In genomic region chr15:64067564-64068030, GRCh38 we compare ENCODE assay signal across 8 cellular contexts.
A peak's percentile ranks its signal among the peaks of the same experiment; 100 is the strongest.
DNase-seq lines count a peak whose midpoint lies in the region; ATAC-seq lines count a peak whose summit lies in the region.

No MANE protein-coding gene starts in this region.

- DNase-seq in AG20443 (ENCODE audit: low spot score) (peak; percentile 80), NCI-H2227 treated with DMSO at 0.1 percent for 48 hours (lab: John Stamatoyannopoulos, UW) (peak; percentile 38), kidney tubule cell (ENCODE audit: low spot score) (peak; percentile 66)
- peak; percentile 59 for DNase-seq in central memory CD4-positive, alpha-beta T cell
- DNase-seq in stimulated activated CD4-positive, alpha-beta T cell treated with anti-CD3 and anti-CD28 coated beads, Interleukin-4, amount 100 ng/mL, for 1 hour: peak; percentile 57

- peak; percentile 58 for ATAC-seq in GM21423 (IDR thresholded peaks at IDR 0.05; ENCODE audit: unreplicated experiment)
- peak; percentile 70 to 82 for ATAC-seq in activated CD4-positive, CD25-positive, alpha-beta regulatory T cell treated with anti-CD3 and anti-CD28 coated beads, Interleukin-2, amount 50 U/mL, for 24 hours
- ATAC-seq in HG02642 (IDR thresholded peaks at IDR 0.05; ENCODE audit: poor library complexity, unreplicated experiment): no peak
